Comparison of ENCODE assay signal across 1 cellular context in the genomic region with DNA sequence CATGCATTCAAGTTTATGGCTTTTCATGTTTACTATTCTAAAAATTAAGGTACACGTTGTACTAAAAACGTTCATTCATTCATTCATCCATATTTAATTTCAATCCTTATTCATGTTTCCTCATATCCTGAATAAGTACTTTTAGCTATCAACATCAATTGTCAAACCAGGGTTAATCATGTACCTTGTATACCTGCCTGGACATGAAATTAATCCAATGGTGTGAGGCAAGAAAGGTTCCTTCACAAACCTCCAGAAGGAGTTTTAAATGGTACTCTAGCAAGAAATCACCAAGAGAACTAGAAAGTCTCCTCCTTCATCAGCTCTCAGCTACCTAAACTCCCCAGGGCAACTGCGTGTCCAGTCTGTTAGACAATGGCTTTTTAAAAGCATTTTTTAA.
TF ChIP-seq lines count a peak whose summit lies in the region.

No MANE protein-coding gene starts in this region.

TF ChIP-seq in SK-N-SH treated with all-trans-retinoic acid at 6 μM for 48 hours, 23 proteins besides CTCF, POLR2A, EP300 and RAD21 (continued from another document):
- no peak for TF ChIP-seq ESRRG (CRISPR knock-in tag; IDR thresholded peaks at IDR 0.05)
- no peak for TF ChIP-seq RARB (CRISPR knock-in tag; IDR thresholded peaks at IDR 0.05)
- TF ChIP-seq ZFP3 (CRISPR knock-in tag; IDR thresholded peaks at IDR 0.05), result no peak
- TF ChIP-seq ZNF565 (CRISPR knock-in tag; conservative IDR thresholded peaks at IDR 0.05; ENCODE audit: low read depth), result no peak
- TF ChIP-seq ZNF70 (CRISPR knock-in tag; IDR thresholded peaks at IDR 0.05), result no peak
- no peak for TF ChIP-seq GLIS3 (CRISPR knock-in tag; IDR thresholded peaks at IDR 0.05)
- no peak for TF ChIP-seq ZNF8 (CRISPR knock-in tag; IDR thresholded peaks at IDR 0.05)
- TF ChIP-seq SNAI2 (CRISPR knock-in tag; IDR thresholded peaks at IDR 0.05), result no peak
- TF ChIP-seq CREB5 (CRISPR knock-in tag; IDR thresholded peaks at IDR 0.05; ENCODE audit: low read depth), result no peak
- TF ChIP-seq PPARA (CRISPR knock-in tag; IDR thresholded peaks at IDR 0.05; ENCODE audit: borderline replicate concordance), result no peak
- TF ChIP-seq ZC3H10 (CRISPR knock-in tag; IDR thresholded peaks at IDR 0.05), result no peak
- no peak for TF ChIP-seq ISL1 (CRISPR knock-in tag; IDR thresholded peaks at IDR 0.05)
- TF ChIP-seq, protein P1, sequence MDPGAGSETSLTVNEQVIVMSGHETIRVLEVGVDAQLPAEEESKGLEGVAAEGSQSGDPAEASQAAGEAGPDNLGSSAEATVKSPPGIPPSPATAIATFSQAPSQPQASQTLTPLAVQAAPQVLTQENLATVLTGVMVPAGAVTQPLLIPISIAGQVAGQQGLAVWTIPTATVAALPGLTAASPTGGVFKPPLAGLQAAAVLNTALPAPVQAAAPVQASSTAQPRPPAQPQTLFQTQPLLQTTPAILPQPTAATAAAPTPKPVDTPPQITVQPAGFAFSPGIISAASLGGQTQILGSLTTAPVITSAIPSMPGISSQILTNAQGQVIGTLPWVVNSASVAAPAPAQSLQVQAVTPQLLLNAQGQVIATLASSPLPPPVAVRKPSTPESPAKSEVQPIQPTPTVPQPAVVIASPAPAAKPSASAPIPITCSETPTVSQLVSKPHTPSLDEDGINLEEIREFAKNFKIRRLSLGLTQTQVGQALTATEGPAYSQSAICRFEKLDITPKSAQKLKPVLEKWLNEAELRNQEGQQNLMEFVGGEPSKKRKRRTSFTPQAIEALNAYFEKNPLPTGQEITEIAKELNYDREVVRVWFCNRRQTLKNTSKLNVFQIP (CRISPR knock-in tag; IDR thresholded peaks at IDR 0.05; ENCODE audit: borderline replicate concordance, low read depth), result no peak
- TF ChIP-seq TOX (CRISPR knock-in tag; IDR thresholded peaks at IDR 0.05; ENCODE audit: borderline replicate concordance), result no peak
